In genomic region chr17:4988168-4988567, GRCh38 we compare ENCODE assay signal across 6 cellular contexts. TPM values are rescaled to one million over a fixed set of nuclear protein-coding genes. Genes with fewer than 3 reads are reported as not detected.
DNase-seq lines count a peak whose midpoint lies in the region; ATAC-seq, FAIRE-seq and TF ChIP-seq lines count a peak whose summit lies in the region.

No MANE protein-coding gene starts in this region.

- H3K4me3 ChIP-seq in BLaER1 treated with 17β-estradiol and CSF1 and Interleukin-3, amounts not matched to agents 10 nM and 100 nM, result peak overlapping the region; percentile 71 to 92 (median 84)
- H3K4me3 ChIP-seq in kidney (ENCODE audit: low read length in 2 of 2), result peak overlapping the region; percentile 73 to 74

- no peak for ATAC-seq in T-helper 17 cell
- no peak for ATAC-seq in HG02678 (IDR thresholded peaks at IDR 0.05; ENCODE audit: unreplicated experiment)

- no peak for DNase-seq in T-helper 17 cell
- peak; percentile 41 for DNase-seq in kidney
- DNase-seq in stimulated activated CD4-positive, alpha-beta T cell treated with anti-CD3 and anti-CD28 coated beads, Interleukin-2, amount 100 ng/mL, for 48 hours, result no peak
- no peak for DNase-seq in NCI-H2029 treated with DMSO at 0.1 percent for 48 hours (lab: John Stamatoyannopoulos, UW)

- H3K9ac ChIP-seq in BLaER1 treated with 17β-estradiol and CSF1 and Interleukin-3, amounts not matched to agents 10 nM and 100 nM, result peak overlapping the region; percentile 81 to 92 (median 87)
- peak overlapping the region; percentile 71 to 74 for H3K9ac ChIP-seq in kidney (ENCODE audit: low read length in 2 of 2)

- H3K27ac Mint-ChIP-seq in T-helper 17 cell, result peak overlapping the region; percentile 94

- peaks cover 3% of the 10 kb centered on the region for H3K36me3 Mint-ChIP-seq in T-helper 17 cell (ENCODE audit: low read depth)

- peaks cover 35 to 57% (median 47%) of the 10 kb centered on the region in 10 experiments for H3K4me1 ChIP-seq in BLaER1 treated with 17β-estradiol and CSF1 and Interleukin-3, amounts not matched to agents 10 nM and 100 nM
- H3K4me1 ChIP-seq in kidney (ENCODE audit: control insufficient read depth in 1 of 2, insufficient read depth in 1 of 2, low read depth in 1 of 2, low read length in 2 of 2), result peaks cover 8 to 17% of the 10 kb centered on the region in 2 donors

- H3K27me3 ChIP-seq in BLaER1 treated with 17β-estradiol and CSF1 and Interleukin-3, amounts not matched to agents 10 nM and 100 nM, result no peaks in the 10 kb centered on the region

- no peaks in the 10 kb centered on the region for H3K9me3 ChIP-seq in BLaER1 treated with 17β-estradiol and CSF1 and Interleukin-3, amounts not matched to agents 10 nM and 100 nM (replicated peaks in 1 of 11)
- H3K9me3 ChIP-seq in T-helper 17 cell (ENCODE audit: control insufficient read depth, low read length, poor library complexity, severe bottlenecking) (no peaks in the 10 kb centered on the region), kidney (ENCODE audit: control insufficient read depth in 1 of 2, low read length in 2 of 2) (no peaks in the 10 kb centered on the region)

- no peak for TF ChIP-seq CTCF in kidney (IDR thresholded peaks at IDR 0.05; ENCODE audit: borderline replicate concordance, extremely low read depth, insufficient read depth)

- peaks cover 0 to 24% (median 0%) of the 10 kb centered on the region in 11 experiments; a peak in 5 of 22 replicates for H3K36me3 ChIP-seq in BLaER1 treated with 17β-estradiol and CSF1 and Interleukin-3, amounts not matched to agents 10 nM and 100 nM
- H3K36me3 ChIP-seq in kidney (ENCODE audit: control insufficient read depth in 1 of 2, insufficient read depth in 2 of 2, low read length in 2 of 2), result peaks cover 4 to 5% of the 10 kb centered on the region in 2 donors

- peak overlapping the region; percentile 91 to 99 (median 95) for H3K4me2 ChIP-seq in BLaER1 treated with 17β-estradiol and CSF1 and Interleukin-3, amounts not matched to agents 10 nM and 100 nM

- H3K4me1 Mint-ChIP-seq in T-helper 17 cell, result peaks cover 39% of the 10 kb centered on the region

- intact Hi-C loops in kidney (cut with DNase I), result no loop called here

- peak overlapping the region; percentile 83 to 91 (median 87) for H3K27ac ChIP-seq in BLaER1 treated with 17β-estradiol and CSF1 and Interleukin-3, amounts not matched to agents 10 nM and 100 nM
- peak overlapping the region; percentile 94 to 96 for H3K27ac ChIP-seq in kidney (ENCODE audit: low read depth in 2 of 2, low read length in 2 of 2)

- peak overlapping the region; percentile 93 for H3K4me3 Mint-ChIP-seq in T-helper 17 cell

- H3K27me3 Mint-ChIP-seq in T-helper 17 cell, result no peaks in the 10 kb centered on the region

- H4K20me1 ChIP-seq in BLaER1 treated with 17β-estradiol and CSF1 and Interleukin-3, amounts not matched to agents 10 nM and 100 nM, result peaks cover 0 to 6% (median 0%) of the 10 kb centered on the region in 11 experiments; a peak in 3 of 22 replicates

- no peak for FAIRE-seq in kidney (lab: Jason Lieb, UNC)

RNA-seq across cellular contexts. Expression of gene CAMTA2, which starts 0.7 kb away (rescaled TPM):
- 10 to 100 TPM; 59.9 to 63.5 TPM for total RNA-seq in T-helper 17 cell
- 47.1 TPM for total RNA-seq in kidney
- 40.1 TPM for polyA plus RNA-seq in kidney (ENCODE audit: insufficient read depth, low read depth, low replicate concordance)

RNA-seq across cellular contexts. Expression of gene INCA1, which starts 9.2 kb away (rescaled TPM):
- total RNA-seq in T-helper 17 cell (not detected), kidney (1.5 TPM)
- polyA plus RNA-seq in kidney (ENCODE audit: insufficient read depth, low read depth, low replicate concordance), result 1.6 TPM

RNA-seq across cellular contexts. Expression of gene KIF1C, which starts 9.6 kb away (rescaled TPM):
- total RNA-seq in T-helper 17 cell (10 to 100 TPM; 15.4 to 19.3 TPM), kidney (168 TPM)
- 69.6 TPM for polyA plus RNA-seq in kidney (ENCODE audit: insufficient read depth, low read depth, low replicate concordance)

RNA-seq across cellular contexts. Expression of gene SPAG7, which starts 20.6 kb away (rescaled TPM):
- 10 to 100 TPM; 39.0 to 48.4 TPM for total RNA-seq in T-helper 17 cell
- total RNA-seq in kidney, result 73.6 TPM
- 157 TPM for polyA plus RNA-seq in kidney (ENCODE audit: insufficient read depth, low read depth, low replicate concordance)

RNA-seq across cellular contexts. Expression of gene ENO3, which starts 37.2 kb away (rescaled TPM):
- total RNA-seq in T-helper 17 cell (10 to 100 TPM; 17.2 to 17.6 TPM), kidney (6.9 TPM)
- polyA plus RNA-seq in kidney (ENCODE audit: insufficient read depth, low read depth, low replicate concordance), result 17.8 TPM
